18 cellular contexts compared by ENCODE assay signal in the genomic region with DNA sequence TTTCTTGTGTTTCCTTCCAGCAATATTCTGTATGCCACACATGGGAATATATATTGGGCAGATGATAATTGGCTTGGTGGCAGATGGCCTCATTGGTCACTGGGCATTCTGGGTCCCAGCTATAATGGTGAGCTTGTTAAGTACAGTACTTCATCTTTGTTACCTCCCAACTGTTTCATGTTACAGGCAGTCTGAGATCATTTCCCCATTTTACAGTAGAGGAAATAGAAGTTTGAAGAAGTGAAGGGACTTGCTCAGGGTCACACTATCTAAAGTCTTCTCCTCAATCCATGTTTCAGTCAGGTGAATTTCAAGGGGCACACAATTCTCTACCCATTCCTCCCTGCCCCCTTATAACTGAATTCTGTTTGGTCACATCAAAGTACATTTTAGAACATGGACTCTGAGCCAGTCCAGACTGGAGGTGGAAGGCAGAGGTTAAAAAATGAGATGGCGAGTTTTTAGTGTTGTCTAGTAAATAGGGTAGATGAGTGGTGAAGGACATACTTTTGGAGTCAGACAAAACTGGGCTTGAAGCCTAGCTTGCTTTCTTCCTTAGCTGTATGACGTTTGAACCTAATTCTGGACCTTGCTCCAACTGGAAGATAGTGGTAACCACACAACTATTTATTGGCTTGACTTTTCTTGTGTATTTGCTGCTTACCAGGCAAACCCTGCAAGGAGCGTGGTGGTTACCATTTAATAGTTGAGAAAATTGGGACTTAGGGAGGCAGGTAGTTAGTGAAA. TPM values are rescaled to one million over a fixed set of nuclear protein-coding genes. Genes with fewer than 3 reads are reported as not detected.
DNase-seq lines count a peak whose midpoint lies in the region; ATAC-seq and TF ChIP-seq lines count a peak whose summit lies in the region.
"Had no signal": no experiment of that assay in that cellular context is flagged by ENCODE, and none has a peak within 500 bp of the region (broad histone marks: within the 10 kb centered on the region; RNA-seq: fewer than 3 reads in every experiment).

No MANE protein-coding gene starts in this region.

- no peak overlapping the region for H3K27ac ChIP-seq in body of pancreas
- H3K27ac ChIP-seq: 22Rv1, BLaER1 had no signal

- H3K27me3 ChIP-seq in body of pancreas = no peaks in the 10 kb centered on the region
- H3K27me3 ChIP-seq: BLaER1 had no signal

- H3K27ac Mint-ChIP-seq in stimulated activated naive CD8-positive, alpha-beta T cell treated with anti-CD3 and anti-CD28 coated beads, Interleukin-15, Interleukin-2, amounts not matched to agents 100 ng/mL and 50 ng/mL, for 24 hours = no peak overlapping the region
- peak overlapping the region; percentile 42 for H3K27ac Mint-ChIP-seq in dendritic cell treated with granulocyte-macrophage colony-stimulating factor and Interleukin-4, amounts not matched to agents 40 ng/mL and 50 ng/mL, for 4 days
- H3K27ac Mint-ChIP-seq in effector memory CD8-positive, alpha-beta T cell = no peak overlapping the region

- intact Hi-C loops in dendritic cell treated with granulocyte-macrophage colony-stimulating factor and Interleukin-4, amounts not matched to agents 40 ng/mL and 50 ng/mL, for 4 days (cut with micrococcal nuclease) = no loop called here
- intact Hi-C loops in body of pancreas (cut with DNase I) = no loop called here

- peaks cover 43% of the 10 kb centered on the region for H3K36me3 Mint-ChIP-seq in stimulated activated naive CD8-positive, alpha-beta T cell treated with anti-CD3 and anti-CD28 coated beads, Interleukin-15, Interleukin-2, amounts not matched to agents 100 ng/mL and 50 ng/mL, for 24 hours (ENCODE audit: low read depth)
- peaks cover 52% of the 10 kb centered on the region for H3K36me3 Mint-ChIP-seq in dendritic cell treated with granulocyte-macrophage colony-stimulating factor and Interleukin-4, amounts not matched to agents 40 ng/mL and 50 ng/mL, for 4 days (ENCODE audit: low read depth)
- peaks cover 15% of the 10 kb centered on the region for H3K36me3 Mint-ChIP-seq in effector memory CD8-positive, alpha-beta T cell (ENCODE audit: insufficient read depth)

- no peaks in the 10 kb centered on the region for H3K27me3 Mint-ChIP-seq in stimulated activated naive CD8-positive, alpha-beta T cell treated with anti-CD3 and anti-CD28 coated beads, Interleukin-15, Interleukin-2, amounts not matched to agents 100 ng/mL and 50 ng/mL, for 24 hours
- H3K27me3 Mint-ChIP-seq in dendritic cell treated with granulocyte-macrophage colony-stimulating factor and Interleukin-4, amounts not matched to agents 40 ng/mL and 50 ng/mL, for 4 days = no peaks in the 10 kb centered on the region
- H3K27me3 Mint-ChIP-seq in effector memory CD8-positive, alpha-beta T cell = no peaks in the 10 kb centered on the region

- no peak for TF ChIP-seq POLR2A in body of pancreas (IDR thresholded peaks at IDR 0.05)

- H3K4me3 Mint-ChIP-seq in stimulated activated naive CD8-positive, alpha-beta T cell treated with anti-CD3 and anti-CD28 coated beads, Interleukin-15, Interleukin-2, amounts not matched to agents 100 ng/mL and 50 ng/mL, for 24 hours = peak overlapping the region; percentile 9
- H3K4me3 Mint-ChIP-seq in dendritic cell treated with granulocyte-macrophage colony-stimulating factor and Interleukin-4, amounts not matched to agents 40 ng/mL and 50 ng/mL, for 4 days = no peak overlapping the region
- no peak overlapping the region for H3K4me3 Mint-ChIP-seq in effector memory CD8-positive, alpha-beta T cell

- peaks cover 13% of the 10 kb centered on the region for H3K4me1 ChIP-seq in body of pancreas

- peak; percentile 29 for DNase-seq in NOMO-1 treated with DMSO at 0.1 percent for 48 hours (lab: John Stamatoyannopoulos, UW; ENCODE audit: unreplicated experiment)
- no peak for DNase-seq in NOMO-1 treated with dmso at 0.1 percent for 144 hours (lab: John Stamatoyannopoulos, UW; ENCODE audit: unreplicated experiment)
- DNase-seq in stimulated activated naive CD8-positive, alpha-beta T cell treated with anti-CD3 and anti-CD28 coated beads, Interleukin-15, Interleukin-2, amounts not matched to agents 100 U/mL and 50 U/mL, for 24 hours = no peak
- no peak for DNase-seq in effector memory CD8-positive, alpha-beta T cell
- DNase-seq in body of pancreas = no peak
- DNase-seq: COR-L47, H7, MM.1S, NCI-H1436, NCI-H2029 treated with DMSO at 0.1 percent for 48 hours, NCI-H510A treated with DMSO at 0.1 percent for 48 hours, OCI-M1, RPMI8226 had no signal

- no peak overlapping the region for H3K4me3 ChIP-seq in body of pancreas
- H3K4me3 ChIP-seq: BLaER1 had no signal

- H3K9me3 ChIP-seq in body of pancreas = no peaks in the 10 kb centered on the region

- no peak for TF ChIP-seq CTCF in body of pancreas (IDR thresholded peaks at IDR 0.05)

- H3K36me3 ChIP-seq in body of pancreas (replicated peaks in 1 of 2; ENCODE audit: insufficient read depth in 1 of 2, low read depth in 2 of 2) = no peaks in the 10 kb centered on the region

- peaks cover 29% of the 10 kb centered on the region for H3K4me1 Mint-ChIP-seq in stimulated activated naive CD8-positive, alpha-beta T cell treated with anti-CD3 and anti-CD28 coated beads, Interleukin-15, Interleukin-2, amounts not matched to agents 100 ng/mL and 50 ng/mL, for 24 hours (ENCODE audit: low read depth)
- peaks cover 44% of the 10 kb centered on the region for H3K4me1 Mint-ChIP-seq in dendritic cell treated with granulocyte-macrophage colony-stimulating factor and Interleukin-4, amounts not matched to agents 40 ng/mL and 50 ng/mL, for 4 days (ENCODE audit: low read depth)
- peaks cover 12 to 35% of the 10 kb centered on the region in 2 donors for H3K4me1 Mint-ChIP-seq in effector memory CD8-positive, alpha-beta T cell (ENCODE audit: low read depth in 2 of 2)

- H3K9me3 Mint-ChIP-seq in stimulated activated naive CD8-positive, alpha-beta T cell treated with anti-CD3 and anti-CD28 coated beads, Interleukin-15, Interleukin-2, amounts not matched to agents 100 ng/mL and 50 ng/mL, for 24 hours = no peaks in the 10 kb centered on the region
- peaks cover 5% of the 10 kb centered on the region for H3K9me3 Mint-ChIP-seq in dendritic cell treated with granulocyte-macrophage colony-stimulating factor and Interleukin-4, amounts not matched to agents 40 ng/mL and 50 ng/mL, for 4 days
- H3K9me3 Mint-ChIP-seq in effector memory CD8-positive, alpha-beta T cell = no peaks in the 10 kb centered on the region

- WGBS in body of pancreas, 2 donors = 74 to 96% methylated on average over 3 of the region's 3 CpGs

- no peak for ATAC-seq in stimulated activated naive CD8-positive, alpha-beta T cell treated with anti-CD3 and anti-CD28 coated beads, Interleukin-15, Interleukin-2, amounts not matched to agents 100 U/mL and 50 U/mL, for 24 hours
- no peak for ATAC-seq in effector memory CD8-positive, alpha-beta T cell (replicated peaks)
- ATAC-seq in body of pancreas = no peak
- ATAC-seq in HG03045 (IDR thresholded peaks at IDR 0.05; ENCODE audit: unreplicated experiment) = no peak

RNA-seq across cellular contexts. Expression of gene EEFSEC, which starts 2.5 kb away (rescaled TPM):
- 10 to 100 TPM in 1 of 2 donors, 1 to 10 TPM in 1; 8.6 to 33.0 TPM for total RNA-seq in body of pancreas

RNA-seq across cellular contexts. Expression of gene RUVBL1, which starts 32.2 kb away (rescaled TPM):
- total RNA-seq in body of pancreas = 10 to 100 TPM in 1 of 2 donors, 1 to 10 TPM in 1; 7.5 to 22.1 TPM
